ENCODE assay signal across 1 cellular context in the genomic region with DNA sequence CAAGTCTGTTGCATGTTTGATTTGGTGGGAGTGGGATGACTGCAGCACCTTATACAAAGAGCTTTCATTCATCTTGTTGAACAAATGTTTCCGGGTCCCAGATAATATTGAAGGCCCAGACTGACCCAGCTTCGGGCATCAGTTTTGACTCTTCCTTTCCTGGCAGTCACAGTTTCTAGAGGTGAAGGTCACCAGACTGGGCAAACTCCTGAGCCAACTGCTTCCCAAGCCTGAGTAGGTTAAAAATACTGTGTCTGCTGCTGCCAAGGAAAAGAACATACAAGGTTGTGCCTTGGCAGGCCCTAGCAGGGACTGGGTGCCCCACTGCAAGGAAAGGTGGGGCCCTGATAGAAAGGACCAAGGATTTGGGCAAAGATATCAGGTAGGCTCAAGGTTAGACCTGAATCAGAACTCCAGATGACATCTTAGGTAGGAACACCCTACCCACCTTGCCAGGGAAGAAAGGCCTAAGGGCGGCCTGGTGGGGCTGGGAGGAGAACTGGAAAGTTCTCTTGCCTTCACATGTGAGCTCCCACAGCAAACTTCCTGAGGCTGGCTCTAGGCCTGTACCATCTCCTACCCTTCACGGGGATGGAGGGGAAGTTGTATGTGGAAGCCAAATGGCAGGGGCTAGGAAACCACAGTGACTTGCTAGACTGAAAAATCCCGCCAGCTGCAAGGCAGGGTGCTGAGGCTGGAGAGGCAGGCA.
TF ChIP-seq lines count a peak whose summit lies in the region.

No MANE protein-coding gene starts in this region.

TF ChIP-seq in K562, 482 proteins besides CTCF, POLR2A, EP300 and RAD21:
- TF ChIP-seq SPI1 (IDR thresholded peaks at IDR 0.05; ENCODE audit: borderline replicate concordance, low read depth, low read length) (no peak), TCF7L2 (IDR thresholded peaks at IDR 0.05; ENCODE audit: low read depth, low read length) (peak; percentile 30; the same call in 1 of the 2 replicates), NFE2 (IDR thresholded peaks at IDR 0.05; ENCODE audit: low read depth) (0 out of 2 replicates have a peak, but pooled peaks have one; percentile 28)
- TF ChIP-seq, protein P1, sequence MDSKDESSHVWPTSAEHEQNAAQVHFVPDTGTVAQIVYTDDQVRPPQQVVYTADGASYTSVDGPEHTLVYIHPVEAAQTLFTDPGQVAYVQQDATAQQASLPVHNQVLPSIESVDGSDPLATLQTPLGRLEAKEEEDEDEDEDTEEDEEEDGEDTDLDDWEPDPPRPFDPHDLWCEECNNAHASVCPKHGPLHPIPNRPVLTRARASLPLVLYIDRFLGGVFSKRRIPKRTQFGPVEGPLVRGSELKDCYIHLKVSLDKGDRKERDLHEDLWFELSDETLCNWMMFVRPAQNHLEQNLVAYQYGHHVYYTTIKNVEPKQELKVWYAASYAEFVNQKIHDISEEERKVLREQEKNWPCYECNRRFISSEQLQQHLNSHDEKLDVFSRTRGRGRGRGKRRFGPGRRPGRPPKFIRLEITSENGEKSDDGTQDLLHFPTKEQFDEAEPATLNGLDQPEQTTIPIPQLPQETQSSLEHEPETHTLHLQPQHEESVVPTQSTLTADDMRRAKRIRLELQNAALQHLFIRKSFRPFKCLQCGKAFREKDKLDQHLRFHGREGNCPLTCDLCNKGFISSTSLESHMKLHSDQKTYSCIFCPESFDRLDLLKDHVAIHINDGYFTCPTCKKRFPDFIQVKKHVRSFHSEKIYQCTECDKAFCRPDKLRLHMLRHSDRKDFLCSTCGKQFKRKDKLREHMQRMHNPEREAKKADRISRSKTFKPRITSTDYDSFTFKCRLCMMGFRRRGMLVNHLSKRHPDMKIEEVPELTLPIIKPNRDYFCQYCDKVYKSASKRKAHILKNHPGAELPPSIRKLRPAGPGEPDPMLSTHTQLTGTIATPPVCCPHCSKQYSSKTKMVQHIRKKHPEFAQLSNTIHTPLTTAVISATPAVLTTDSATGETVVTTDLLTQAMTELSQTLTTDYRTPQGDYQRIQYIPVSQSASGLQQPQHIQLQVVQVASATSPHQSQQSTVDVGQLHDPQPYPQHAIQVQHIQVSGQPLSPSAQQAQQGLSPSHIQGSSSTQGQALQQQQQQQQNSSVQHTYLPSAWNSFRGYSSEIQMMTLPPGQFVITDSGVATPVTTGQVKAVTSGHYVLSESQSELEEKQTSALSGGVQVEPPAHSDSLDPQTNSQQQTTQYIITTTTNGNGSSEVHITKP (IDR thresholded peaks at IDR 0.05; ENCODE audit: partially characterized antibody): peak; percentile 88
- TF ChIP-seq, protein P2, sequence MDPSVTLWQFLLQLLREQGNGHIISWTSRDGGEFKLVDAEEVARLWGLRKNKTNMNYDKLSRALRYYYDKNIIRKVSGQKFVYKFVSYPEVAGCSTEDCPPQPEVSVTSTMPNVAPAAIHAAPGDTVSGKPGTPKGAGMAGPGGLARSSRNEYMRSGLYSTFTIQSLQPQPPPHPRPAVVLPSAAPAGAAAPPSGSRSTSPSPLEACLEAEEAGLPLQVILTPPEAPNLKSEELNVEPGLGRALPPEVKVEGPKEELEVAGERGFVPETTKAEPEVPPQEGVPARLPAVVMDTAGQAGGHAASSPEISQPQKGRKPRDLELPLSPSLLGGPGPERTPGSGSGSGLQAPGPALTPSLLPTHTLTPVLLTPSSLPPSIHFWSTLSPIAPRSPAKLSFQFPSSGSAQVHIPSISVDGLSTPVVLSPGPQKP (CRISPR knock-in tag; IDR thresholded peaks at IDR 0.05): no peak
- TF ChIP-seq, protein P3, sequence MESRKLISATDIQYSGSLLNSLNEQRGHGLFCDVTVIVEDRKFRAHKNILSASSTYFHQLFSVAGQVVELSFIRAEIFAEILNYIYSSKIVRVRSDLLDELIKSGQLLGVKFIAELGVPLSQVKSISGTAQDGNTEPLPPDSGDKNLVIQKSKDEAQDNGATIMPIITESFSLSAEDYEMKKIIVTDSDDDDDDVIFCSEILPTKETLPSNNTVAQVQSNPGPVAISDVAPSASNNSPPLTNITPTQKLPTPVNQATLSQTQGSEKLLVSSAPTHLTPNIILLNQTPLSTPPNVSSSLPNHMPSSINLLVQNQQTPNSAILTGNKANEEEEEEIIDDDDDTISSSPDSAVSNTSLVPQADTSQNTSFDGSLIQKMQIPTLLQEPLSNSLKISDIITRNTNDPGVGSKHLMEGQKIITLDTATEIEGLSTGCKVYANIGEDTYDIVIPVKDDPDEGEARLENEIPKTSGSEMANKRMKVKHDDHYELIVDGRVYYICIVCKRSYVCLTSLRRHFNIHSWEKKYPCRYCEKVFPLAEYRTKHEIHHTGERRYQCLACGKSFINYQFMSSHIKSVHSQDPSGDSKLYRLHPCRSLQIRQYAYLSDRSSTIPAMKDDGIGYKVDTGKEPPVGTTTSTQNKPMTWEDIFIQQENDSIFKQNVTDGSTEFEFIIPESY (CRISPR knock-in tag; IDR thresholded peaks at IDR 0.05): 0 out of 2 replicates have a peak, but pooled peaks have one; percentile 38
